14 cellular contexts compared by ENCODE assay signal in the genomic region with DNA sequence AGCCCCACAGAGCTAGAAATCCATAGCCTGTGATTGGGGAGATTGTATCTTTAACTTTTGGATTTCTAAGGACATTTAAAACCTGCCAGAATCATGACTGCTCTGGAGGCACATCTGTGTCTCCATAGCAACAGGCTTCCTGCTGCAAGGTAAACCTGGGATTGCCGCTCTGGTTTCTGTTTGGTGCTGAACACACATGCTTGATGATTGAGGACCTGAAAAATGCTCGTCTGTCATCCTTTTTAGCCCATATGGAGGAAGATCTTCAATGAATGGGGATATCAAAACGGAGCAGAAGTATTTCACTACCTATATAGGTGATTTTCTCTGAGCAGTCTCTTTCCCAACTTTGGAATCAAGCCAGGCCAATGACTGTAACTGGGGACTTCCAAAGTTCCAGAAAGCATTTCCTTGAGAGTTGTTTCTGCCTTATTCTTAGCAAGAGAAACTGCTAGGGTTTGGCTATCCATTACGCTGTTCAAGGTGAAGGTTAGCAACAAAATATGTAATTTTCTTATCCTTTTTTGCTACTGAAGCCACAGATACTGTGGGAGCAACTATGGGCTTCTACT.
DNase-seq lines count a peak whose midpoint lies in the region; ATAC-seq and TF ChIP-seq lines count a peak whose summit lies in the region.
"Had no signal": no experiment of that assay in that cellular context is flagged by ENCODE, and none has a peak within 500 bp of the region (broad histone marks: within the 10 kb centered on the region; RNA-seq: fewer than 3 reads in every experiment).

No MANE protein-coding gene starts in this region.

- H3K36me3 ChIP-seq in PC-9 (ENCODE audit: low read depth) = no peaks in the 10 kb centered on the region

- intact Hi-C loops in PC-9 (cut with micrococcal nuclease; ENCODE audit: unreplicated experiment) = no loop called here

- POLR2A ChIA-PET in PC-9 (lab: Charles Lee; ENCODE audit: unreplicated experiment) (no interaction called here), HEK293T (lab: Yijun Ruan, JAX) (no interaction called here)

- no peak for ATAC-seq in stimulated activated naive B cell treated with anti-CD40 and anti-IgM and Interleukin-4, amounts not matched to agents 10 μg/mL and 1 μg/mL and 100 μg/mL, for 72 hours (replicated peaks)
- no peak for ATAC-seq in activated T-cell treated with anti-CD3 and anti-CD28 coated beads, Interleukin-2, amount 50 U/mL, for 4 hours

- H3K27me3 Mint-ChIP-seq in stimulated activated naive B cell treated with anti-CD40 and anti-IgM and Interleukin-4, amounts not matched to agents 10 μg/mL and 1 μg/mL and 100 μg/mL, for 72 hours = no peaks in the 10 kb centered on the region
- H3K27me3 Mint-ChIP-seq in activated T-cell treated with anti-CD3 and anti-CD28 coated beads, Interleukin-2, amount 50 U/mL, for 4 hours (ENCODE audit: low read depth) = no peaks in the 10 kb centered on the region
- no peaks in the 10 kb centered on the region for H3K27me3 Mint-ChIP-seq in activated naive CD4-positive, alpha-beta T cell treated with anti-CD3 and anti-CD28 coated beads, Interleukin-2, amount 10 ng/mL, durations not matched to agents 7 days and 5 days
- H3K27me3 Mint-ChIP-seq: T-cell had no signal

- H3K4me1 Mint-ChIP-seq in stimulated activated naive B cell treated with anti-CD40 and anti-IgM and Interleukin-4, amounts not matched to agents 10 μg/mL and 1 μg/mL and 100 μg/mL, for 72 hours = no peaks in the 10 kb centered on the region
- H3K4me1 Mint-ChIP-seq in activated T-cell treated with anti-CD3 and anti-CD28 coated beads, Interleukin-2, amount 50 U/mL, for 4 hours (ENCODE audit: low read depth) = peaks cover 9% of the 10 kb centered on the region
- H3K4me1 Mint-ChIP-seq in activated naive CD4-positive, alpha-beta T cell treated with anti-CD3 and anti-CD28 coated beads, Interleukin-2, amount 10 ng/mL, durations not matched to agents 7 days and 5 days = peaks cover 47% of the 10 kb centered on the region

- H4K20me1 ChIP-seq in PC-9 (ENCODE audit: insufficient read depth) = no peaks in the 10 kb centered on the region

- peaks cover 7% of the 10 kb centered on the region; the same call in 1 of the 2 replicates for H3F3A ChIP-seq in PC-9 (ENCODE audit: insufficient read depth, low read depth)

- BruUV-seq in PC-9 (replicated peaks; lab: Mats Ljungman, UMichigan) = no TSS peak

- no peak overlapping the region for H2AFZ ChIP-seq in PC-9

- H3K4me2 ChIP-seq in PC-9 = no peak overlapping the region

- DNase-seq in DMS 273 treated with DMSO at 0.1 percent for 48 hours (lab: John Stamatoyannopoulos, UW) (peak; percentile 72), NCI-H1092 (lab: John Stamatoyannopoulos, UW) (peak; percentile 63), PC-9 (peak; percentile 18 to 43), iPS-NIHi11 (ENCODE audit: low spot score) (peak; percentile 39), HEK293T (ENCODE audit: extremely low spot score) (no peak)
- no peak for DNase-seq in stimulated activated naive B cell treated with anti-CD40 and anti-IgM and Interleukin-4, amounts not matched to agents 10 μg/mL and 1 μg/mL and 100 μg/mL, for 72 hours
- DNase-seq in activated T-cell treated with anti-CD3 and anti-CD28 coated beads, Interleukin-2, amount 50 U/mL, for 4 hours = no peak
- no peak for DNase-seq in activated naive CD4-positive, alpha-beta T cell treated with anti-CD3 and anti-CD28 coated beads, Interleukin-2, amount 10 ng/mL, durations not matched to agents 7 days and 5 days
- DNase-seq: activated CD4-positive, alpha-beta T cell treated with anti-CD3 and anti-CD28 coated beads, Interleukin-2, amount 50 U/mL, for 4 hours; activated gamma-delta T cell treated with Interleukin-2 at 50 U/mL for 16 hours; stimulated activated CD4-positive, alpha-beta T cell treated with anti-CD3 and anti-CD28 coated beads, Interleukin-1b, Interleukin-23, amount 100 ng/mL, for 48 hours; stimulated activated naive CD4-positive, alpha-beta T cell; T-cell had no signal

- no peaks in the 10 kb centered on the region; the same call in 1 of the 2 replicates for H3K4me1 ChIP-seq in PC-9 (replicated peaks; ENCODE audit: insufficient read depth)

- H3K27me3 ChIP-seq in PC-9 (ENCODE audit: insufficient read depth, low read depth) = no peaks in the 10 kb centered on the region

- H3K9me3 ChIP-seq in PC-9 (ENCODE audit: insufficient read depth, low read depth) = no peaks in the 10 kb centered on the region; the same call in 1 of the 2 replicates

- no peak for TF ChIP-seq CTCF in PC-9 (conservative IDR thresholded peaks at IDR 0.05)

- no peaks in the 10 kb centered on the region for H3K9me2 ChIP-seq in PC-9 (ENCODE audit: insufficient read depth)

- H3K36me3 Mint-ChIP-seq in stimulated activated naive B cell treated with anti-CD40 and anti-IgM and Interleukin-4, amounts not matched to agents 10 μg/mL and 1 μg/mL and 100 μg/mL, for 72 hours = no peaks in the 10 kb centered on the region
- no peaks in the 10 kb centered on the region for H3K36me3 Mint-ChIP-seq in activated T-cell treated with anti-CD3 and anti-CD28 coated beads, Interleukin-2, amount 50 U/mL, for 4 hours (ENCODE audit: insufficient read depth)
- H3K36me3 Mint-ChIP-seq in activated naive CD4-positive, alpha-beta T cell treated with anti-CD3 and anti-CD28 coated beads, Interleukin-2, amount 10 ng/mL, durations not matched to agents 7 days and 5 days = peaks cover 6% of the 10 kb centered on the region
- H3K36me3 Mint-ChIP-seq: T-cell had no signal

- H3K27ac ChIP-seq in PC-9 = no peak overlapping the region
- H3K27ac ChIP-seq: C4-2B had no signal

- no peaks in the 10 kb centered on the region for H3K79me2 ChIP-seq in PC-9 (ENCODE audit: low read depth)

- no peak overlapping the region for H3K27ac Mint-ChIP-seq in stimulated activated naive B cell treated with anti-CD40 and anti-IgM and Interleukin-4, amounts not matched to agents 10 μg/mL and 1 μg/mL and 100 μg/mL, for 72 hours
- H3K27ac Mint-ChIP-seq in activated naive CD4-positive, alpha-beta T cell treated with anti-CD3 and anti-CD28 coated beads, Interleukin-2, amount 10 ng/mL, durations not matched to agents 7 days and 5 days = no peak overlapping the region
- H3K27ac Mint-ChIP-seq: T-cell had no signal

- CTCF ChIA-PET in PC-9 (lab: Charles Lee) (no interaction called here), HEK293T (lab: Yijun Ruan, JAX) (no interaction called here)
- CTCF ChIA-PET in activated naive CD4-positive, alpha-beta T cell treated with anti-CD3 and anti-CD28 coated beads, Interleukin-2, amount 10 ng/mL, durations not matched to agents 7 days and 5 days (lab: Charles Lee) = no interaction called here

- no peaks in the 10 kb centered on the region for H3K9me3 Mint-ChIP-seq in stimulated activated naive B cell treated with anti-CD40 and anti-IgM and Interleukin-4, amounts not matched to agents 10 μg/mL and 1 μg/mL and 100 μg/mL, for 72 hours
- H3K9me3 Mint-ChIP-seq in activated T-cell treated with anti-CD3 and anti-CD28 coated beads, Interleukin-2, amount 50 U/mL, for 4 hours = no peaks in the 10 kb centered on the region
- no peaks in the 10 kb centered on the region for H3K9me3 Mint-ChIP-seq in activated naive CD4-positive, alpha-beta T cell treated with anti-CD3 and anti-CD28 coated beads, Interleukin-2, amount 10 ng/mL, durations not matched to agents 7 days and 5 days
- H3K9me3 Mint-ChIP-seq: T-cell had no signal

- no peak overlapping the region for H3K4me3 Mint-ChIP-seq in stimulated activated naive B cell treated with anti-CD40 and anti-IgM and Interleukin-4, amounts not matched to agents 10 μg/mL and 1 μg/mL and 100 μg/mL, for 72 hours
- no peak overlapping the region for H3K4me3 Mint-ChIP-seq in activated T-cell treated with anti-CD3 and anti-CD28 coated beads, Interleukin-2, amount 50 U/mL, for 4 hours
- no peak overlapping the region for H3K4me3 Mint-ChIP-seq in activated naive CD4-positive, alpha-beta T cell treated with anti-CD3 and anti-CD28 coated beads, Interleukin-2, amount 10 ng/mL, durations not matched to agents 7 days and 5 days
- H3K4me3 Mint-ChIP-seq: T-cell had no signal

- H3K4me3 ChIP-seq in PC-9 = no peak overlapping the region

TF ChIP-seq in HEK293T, 16 proteins besides CTCF, POLR2A, EP300 and RAD21:
- TF ChIP-seq BHLHE40 (IDR thresholded peaks at IDR 0.05; ENCODE audit: borderline replicate concordance) (no peak), HDGF (IDR thresholded peaks at IDR 0.05; ENCODE audit: borderline replicate concordance) (no peak), ELF4 (IDR thresholded peaks at IDR 0.05) (no peak), SUZ12 (IDR thresholded peaks at IDR 0.05) (no peak), SP1 (IDR thresholded peaks at IDR 0.05) (no peak), FOXM1 (IDR thresholded peaks at IDR 0.05; ENCODE audit: borderline replicate concordance) (no peak), ZNF384 (IDR thresholded peaks at IDR 0.05) (no peak), TARDBP (IDR thresholded peaks at IDR 0.05) (no peak), FOXA1 (IDR thresholded peaks at IDR 0.05) (no peak), PKNOX1 (IDR thresholded peaks at IDR 0.05) (no peak), CTBP1 (IDR thresholded peaks at IDR 0.05; ENCODE audit: borderline replicate concordance) (no peak), NFRKB (IDR thresholded peaks at IDR 0.05) (no peak), ARNT (IDR thresholded peaks at IDR 0.05) (no peak)

Comparison
In these comparisons a context has a peak if more than half of its experiments do, and no peak if none do; other contexts are left out.
1. DNase-seq: peak in DMS 273 treated with DMSO at 0.1 percent for 48 hours (single experiment), NCI-H1092 (single experiment), PC-9 (2 of 2) and iPS-NIHi11 (single experiment); none in stimulated activated naive B cell treated with anti-CD40 and anti-IgM and Interleukin-4, amounts not matched to agents 10 μg/mL and 1 μg/mL and 100 μg/mL, for 72 hours (single experiment), activated T-cell treated with anti-CD3 and anti-CD28 coated beads, Interleukin-2, amount 50 U/mL, for 4 hours (single experiment), HEK293T (single experiment) and activated naive CD4-positive, alpha-beta T cell treated with anti-CD3 and anti-CD28 coated beads, Interleukin-2, amount 10 ng/mL, durations not matched to agents 7 days and 5 days (single experiment).